In genomic region chr14:75661499-75661814, GRCh38 we compare ENCODE assay signal across 8 cellular contexts. TPM values are rescaled to one million over a fixed set of nuclear protein-coding genes. Genes with fewer than 3 reads are reported as not detected.
DNase-seq lines count a peak whose midpoint lies in the region; ATAC-seq, FAIRE-seq and TF ChIP-seq lines count a peak whose summit lies in the region.

No MANE protein-coding gene starts in this region.

- TF ChIP-seq POLR2A in GM12891 (IDR thresholded peaks at IDR 0.05; ENCODE audit: low read depth, low read length): no peak

- CTCF ChIA-PET in BJ (lab: Yijun Ruan, JAX): interaction anchor here (1.6 to 16.2 kb wide), 3 partner anchors 10 to 100 kb away, joined by 7 to 480 read pairs (median 7); partner anchors contain the start of gene FLVCR2

- peak overlapping the region; percentile 85 to 98 (median 92) for H3K4me3 Mint-ChIP-seq in IgD-negative memory B cell
- peak overlapping the region; percentile 91 for H3K4me3 Mint-ChIP-seq in dendritic cell treated with granulocyte-macrophage colony-stimulating factor and Interleukin-4, amounts not matched to agents 40 ng/mL and 50 ng/mL, for 4 days
- peak overlapping the region; percentile 90 to 100 (median 97) for H3K4me3 Mint-ChIP-seq in naive thymus-derived CD8-positive, alpha-beta T cell

- ATAC-seq in naive thymus-derived CD8-positive, alpha-beta T cell: no peak

- H3K4me1 Mint-ChIP-seq in IgD-negative memory B cell: peaks cover 15 to 22% (median 18%) of the 10 kb centered on the region in 3 donors
- H3K4me1 Mint-ChIP-seq in dendritic cell treated with granulocyte-macrophage colony-stimulating factor and Interleukin-4, amounts not matched to agents 40 ng/mL and 50 ng/mL, for 4 days (ENCODE audit: low read depth): peaks cover 20% of the 10 kb centered on the region
- H3K4me1 Mint-ChIP-seq in naive thymus-derived CD8-positive, alpha-beta T cell: peaks cover 7 to 36% (median 26%) of the 10 kb centered on the region in 4 donors

- no peaks in the 10 kb centered on the region for H3K36me3 ChIP-seq in BJ (ENCODE audit: control insufficient read depth, insufficient read depth, low read length)

- no peaks in the 10 kb centered on the region for H3K27me3 ChIP-seq in BJ (ENCODE audit: control insufficient read depth, insufficient read depth, low read length)

- peaks cover 4% of the 10 kb centered on the region for H3K27me3 Mint-ChIP-seq in IgD-negative memory B cell
- no peaks in the 10 kb centered on the region for H3K27me3 Mint-ChIP-seq in dendritic cell treated with granulocyte-macrophage colony-stimulating factor and Interleukin-4, amounts not matched to agents 40 ng/mL and 50 ng/mL, for 4 days
- H3K27me3 Mint-ChIP-seq in naive thymus-derived CD8-positive, alpha-beta T cell: no peaks in the 10 kb centered on the region

- FAIRE-seq in GM12891 (lab: Jason Lieb, UNC): no peak

- peak overlapping the region; percentile 93 to 99 (median 94) for H3K27ac Mint-ChIP-seq in IgD-negative memory B cell
- H3K27ac Mint-ChIP-seq in dendritic cell treated with granulocyte-macrophage colony-stimulating factor and Interleukin-4, amounts not matched to agents 40 ng/mL and 50 ng/mL, for 4 days: peak overlapping the region; percentile 84
- peak overlapping the region; percentile 92 to 99 (median 98) for H3K27ac Mint-ChIP-seq in naive thymus-derived CD8-positive, alpha-beta T cell

- POLR2A ChIA-PET in BJ (lab: Charles Lee): interaction anchor here (0.6 kb wide), 2 partner anchors 206 to 477 kb away, joined by 3 to 6 read pairs; no protein-coding TSS in a partner anchor
- POLR2A ChIA-PET in naive thymus-derived CD8-positive, alpha-beta T cell (lab: Charles Lee): interaction anchor here (0.7 to 1.8 kb wide), 4 partner anchors 139 to 367 kb away, joined by 3 to 5 read pairs (median 3); partner anchors contain the start of genes BATF and TGFB3

- TF ChIP-seq CTCF in BJ (IDR thresholded peaks at IDR 0.05; ENCODE audit: insufficient read depth, low read depth, low read length): no peak
- no peak for TF ChIP-seq CTCF in GM13976 (IDR thresholded peaks at IDR 0.05; ENCODE audit: borderline replicate concordance, control extremely low read depth, extremely low read depth, insufficient read depth, missing control alignments)

- peak overlapping the region; percentile 93 for H3K4me3 ChIP-seq in BJ (ENCODE audit: low read depth, low read length)

- in situ Hi-C loops in GM13976 (cut with MboI; ENCODE audit: low sequenced_read_pairs, unreplicated experiment): no loop called here

- intact Hi-C loops in dendritic cell treated with granulocyte-macrophage colony-stimulating factor and Interleukin-4, amounts not matched to agents 40 ng/mL and 50 ng/mL, for 4 days (cut with micrococcal nuclease): no loop called here

- H3K9me3 Mint-ChIP-seq in IgD-negative memory B cell: no peaks in the 10 kb centered on the region
- H3K9me3 Mint-ChIP-seq in dendritic cell treated with granulocyte-macrophage colony-stimulating factor and Interleukin-4, amounts not matched to agents 40 ng/mL and 50 ng/mL, for 4 days: no peaks in the 10 kb centered on the region
- H3K9me3 Mint-ChIP-seq in naive thymus-derived CD8-positive, alpha-beta T cell: no peaks in the 10 kb centered on the region

- no peaks in the 10 kb centered on the region for H3K36me3 Mint-ChIP-seq in IgD-negative memory B cell
- H3K36me3 Mint-ChIP-seq in dendritic cell treated with granulocyte-macrophage colony-stimulating factor and Interleukin-4, amounts not matched to agents 40 ng/mL and 50 ng/mL, for 4 days (ENCODE audit: low read depth): peaks cover 33% of the 10 kb centered on the region
- peaks cover 0 to 25% (median 3%) of the 10 kb centered on the region in 3 donors for H3K36me3 Mint-ChIP-seq in naive thymus-derived CD8-positive, alpha-beta T cell

- DNase-seq in BJ (ENCODE audit: low read depth) (no peak), retina (no peak), GM13976 (ENCODE audit: low spot score) (no peak), GM12891 (ENCODE audit: insufficient read length, low spot score) (no peak), NCI-H2107 (lab: John Stamatoyannopoulos, UW) (no peak)
- DNase-seq in naive thymus-derived CD8-positive, alpha-beta T cell: no peak

TF ChIP-seq in GM12891, 5 proteins besides CTCF, POLR2A, EP300 and RAD21:
- no peak for TF ChIP-seq PAX5 (IDR thresholded peaks at IDR 0.05; ENCODE audit: insufficient read depth, low read length, severe bottlenecking)
- TF ChIP-seq TAF1 (IDR thresholded peaks at IDR 0.05; ENCODE audit: low read depth, low read length): no peak
- TF ChIP-seq SPI1 (IDR thresholded peaks at IDR 0.05; ENCODE audit: low read depth, low read length): no peak
- TF ChIP-seq POU2F2 (IDR thresholded peaks at IDR 0.05; ENCODE audit: low read depth, low read length): no peak
- TF ChIP-seq POLR2AphosphoS5 (IDR thresholded peaks at IDR 0.05; ENCODE audit: low read depth, low read length): no peak
TF ChIP-seq in GM12891: peak in this region for 0.

RNA-seq across cellular contexts. Expression of gene TTLL5, which starts 0.4 kb away (rescaled TPM):
- polyA plus RNA-seq in BJ (2011; rRNA removed) (9.9 and 12.3 TPM in 2 replicates), IgD-negative memory B cell (10.4 TPM)
- 14.0 and 18.4 TPM in 2 replicates for polyA minus RNA-seq in BJ (2011; rRNA and poly(A)+ RNA removed)
- 10 to 100 TPM; 17.2 to 19.2 TPM for total RNA-seq in naive thymus-derived CD8-positive, alpha-beta T cell
- 10 to 100 TPM in 1 of 3 donors, 1 to 10 TPM in 2; 5.9 to 12.1 (median 8.8) TPM for polyA plus RNA-seq in naive thymus-derived CD8-positive, alpha-beta T cell
- polyA plus RNA-seq in GM12891 (2012; ENCODE audit: low read depth, missing spikeins): 11.5 TPM

RNA-seq across cellular contexts. Expression of gene ERG28, which starts 0.8 kb away (rescaled TPM):
- polyA plus RNA-seq in BJ (2011; rRNA removed) (22.9 and 23.7 TPM in 2 replicates), IgD-negative memory B cell (25.5 TPM)
- 2.6 and 5.5 TPM in 2 replicates for polyA minus RNA-seq in BJ (2011; rRNA and poly(A)+ RNA removed)
- total RNA-seq in naive thymus-derived CD8-positive, alpha-beta T cell: 10 to 100 TPM; 11.7 to 12.7 TPM
- 10 to 100 TPM; 27.0 to 34.2 (median 29.4) TPM for polyA plus RNA-seq in naive thymus-derived CD8-positive, alpha-beta T cell
- polyA plus RNA-seq in GM12891 (2012; ENCODE audit: low read depth, missing spikeins): 20.1 TPM
